32 cellular contexts compared by ENCODE assay signal in genomic region chr9:137972988-137973470, GRCh38.
DNase-seq lines count a peak whose midpoint lies in the region; TF ChIP-seq lines count a peak whose summit lies in the region.
"Had no signal": no experiment of that assay in that cellular context is flagged by ENCODE, and none has a peak within 500 bp of the region (broad histone marks: within the 10 kb centered on the region; RNA-seq: fewer than 3 reads in every experiment).

No MANE protein-coding gene starts in this region.

- no peaks in the 10 kb centered on the region for H3K79me2 ChIP-seq in mammary epithelial cell (ENCODE audit: insufficient read depth, low read length)

- H3K9me3 ChIP-seq in mammary epithelial cell (replicated peaks; ENCODE audit: insufficient read depth, low read length), result peaks cover 22% of the 10 kb centered on the region
- H3K9me3 ChIP-seq: A549, breast epithelium, gastroesophageal sphincter, MG63, vagina had no signal

- no peak overlapping the region for H3K27ac Mint-ChIP-seq in activated naive CD4-positive, alpha-beta T cell treated with anti-CD3 and anti-CD28 coated beads, Interleukin-2, amount 10 ng/mL, durations not matched to agents 7 days and 5 days
- H3K27ac Mint-ChIP-seq in type B pancreatic cell, result no peak overlapping the region
- H3K27ac Mint-ChIP-seq: activated CD8-positive, alpha-beta T cell treated with anti-CD3 and anti-CD28 coated beads for 36 hours; activated naive CD8-positive, alpha-beta T cell treated with anti-CD3 and anti-CD28 coated beads for 36 hours; activated T-helper 2 cell treated with anti-CD3 and anti-CD28 coated beads, Interferon-gamma antibody, Interleukin-2, Interleukin-4, amounts not matched to agents 10 μg/mL and 5 μg/mL and 100 μg/mL, durations not matched to agents 14 hours and 24 hours and 36 hours; CD4-positive, alpha-beta T cell; naive B cell; T-helper 2 cell treated with Interferon-gamma antibody and Interleukin-4, amounts not matched to agents 5 μg/mL and 100 μg/mL, for 36 hours had no signal

- no peaks in the 10 kb centered on the region for H3K9me3 Mint-ChIP-seq in activated naive CD4-positive, alpha-beta T cell treated with anti-CD3 and anti-CD28 coated beads, Interleukin-2, amount 10 ng/mL, durations not matched to agents 7 days and 5 days
- H3K9me3 Mint-ChIP-seq in type B pancreatic cell, result no peaks in the 10 kb centered on the region
- H3K9me3 Mint-ChIP-seq: activated CD8-positive, alpha-beta T cell treated with anti-CD3 and anti-CD28 coated beads for 36 hours; activated naive CD8-positive, alpha-beta T cell treated with anti-CD3 and anti-CD28 coated beads for 36 hours; activated T-helper 2 cell treated with anti-CD3 and anti-CD28 coated beads, Interferon-gamma antibody, Interleukin-2, Interleukin-4, amounts not matched to agents 10 μg/mL and 5 μg/mL and 100 μg/mL, durations not matched to agents 14 hours and 24 hours and 36 hours; CD4-positive, alpha-beta T cell; naive B cell; T-helper 2 cell treated with Interferon-gamma antibody and Interleukin-4, amounts not matched to agents 5 μg/mL and 100 μg/mL, for 36 hours had no signal

- no peak overlapping the region for H3K27ac ChIP-seq in mammary epithelial cell (ENCODE audit: insufficient read depth, low read depth, low read length)
- H3K27ac ChIP-seq: A549, breast epithelium, gastroesophageal sphincter, GM23248, HL-60, vagina had no signal

- H3K4me1 Mint-ChIP-seq in activated naive CD4-positive, alpha-beta T cell treated with anti-CD3 and anti-CD28 coated beads, Interleukin-2, amount 10 ng/mL, durations not matched to agents 7 days and 5 days, result no peaks in the 10 kb centered on the region
- peaks cover 8% of the 10 kb centered on the region for H3K4me1 Mint-ChIP-seq in type B pancreatic cell (ENCODE audit: unreplicated experiment)
- H3K4me1 Mint-ChIP-seq: activated naive CD8-positive, alpha-beta T cell treated with anti-CD3 and anti-CD28 coated beads for 36 hours had no signal

- 70% methylated on average over 12 of the region's 13 CpGs for WGBS in mammary epithelial cell (ENCODE audit: low coverage, missing lambda C conversion rate)

- BruUV-seq in mammary epithelial cell (replicated peaks; lab: Mats Ljungman, UMichigan), result no TSS peak

- H2AFZ ChIP-seq in mammary epithelial cell (ENCODE audit: low read depth, low read length), result no peak overlapping the region
- H2AFZ ChIP-seq: GM23248 had no signal

- H3K4me3 ChIP-seq in mammary epithelial cell (replicated peaks in 1 of 3; ENCODE audit: insufficient read depth in 1 of 3, low read depth in 2 of 3, low read length in 3 of 3), result no peak overlapping the region
- H3K4me3 ChIP-seq: A549, breast epithelium, gastroesophageal sphincter, GM23248, MG63, smooth muscle cell, vagina had no signal

- H3K9ac ChIP-seq in mammary epithelial cell (ENCODE audit: insufficient read depth, low read length), result no peak overlapping the region
- H3K9ac ChIP-seq: GM23248 had no signal

- CTCF ChIA-PET in activated naive CD4-positive, alpha-beta T cell treated with anti-CD3 and anti-CD28 coated beads, Interleukin-2, amount 10 ng/mL, durations not matched to agents 7 days and 5 days (lab: Charles Lee), result no interaction called here
- CTCF ChIA-PET in mammary epithelial cell (lab: Charles Lee; ENCODE audit: low non-redundant PET), result no interaction called here

- no peaks in the 10 kb centered on the region for H3K27me3 ChIP-seq in mammary epithelial cell (ENCODE audit: insufficient read depth, low read length)
- H3K27me3 ChIP-seq: MG63, vagina had no signal

- in situ Hi-C loops in mammary epithelial cell (cut with MboI; ENCODE audit: low sequenced_read_pairs in 2 of 2), result no loop called here

- no peaks in the 10 kb centered on the region for H3K36me3 Mint-ChIP-seq in activated naive CD4-positive, alpha-beta T cell treated with anti-CD3 and anti-CD28 coated beads, Interleukin-2, amount 10 ng/mL, durations not matched to agents 7 days and 5 days
- H3K36me3 Mint-ChIP-seq in type B pancreatic cell, result no peaks in the 10 kb centered on the region
- H3K36me3 Mint-ChIP-seq: activated naive CD8-positive, alpha-beta T cell treated with anti-CD3 and anti-CD28 coated beads for 36 hours; naive B cell had no signal

- intact Hi-C loops in mammary epithelial cell (cut with micrococcal nuclease), result no loop called here

- peaks cover 7% of the 10 kb centered on the region for H3K27me3 Mint-ChIP-seq in activated naive CD4-positive, alpha-beta T cell treated with anti-CD3 and anti-CD28 coated beads, Interleukin-2, amount 10 ng/mL, durations not matched to agents 7 days and 5 days
- no peaks in the 10 kb centered on the region for H3K27me3 Mint-ChIP-seq in type B pancreatic cell

- no peak overlapping the region for H3K4me2 ChIP-seq in mammary epithelial cell (ENCODE audit: insufficient read depth, low read depth, low read length)
- H3K4me2 ChIP-seq: A549, smooth muscle cell had no signal

- TF ChIP-seq CTCF in type B pancreatic cell (conservative IDR thresholded peaks at IDR 0.05) (no peak), mammary epithelial cell (conservative IDR thresholded peaks at IDR 0.05 in 1 of 2, IDR thresholded peaks at IDR 0.05 in 1 of 2; ENCODE audit: extremely low read depth in 1 of 2, insufficient read depth in 1 of 2, low read depth in 1 of 2, low read length in 2 of 2) (no peak)

- peak; percentile 17 for DNase-seq in activated naive CD4-positive, alpha-beta T cell treated with anti-CD3 and anti-CD28 coated beads, Interleukin-2, amount 10 ng/mL, durations not matched to agents 7 days and 5 days
- no peak for DNase-seq in activated naive CD4-positive, alpha-beta T cell treated with anti-CD3 and anti-CD28 coated beads, Interleukin-2, amount 50 U/mL, for 16 hours
- DNase-seq in SW480 (ENCODE audit: low spot score) (peak; percentile 42), myocyte (ENCODE audit: low read depth) (peak; percentile 17), type B pancreatic cell (ENCODE audit: extremely low spot score, unreplicated experiment) (peak; percentile 58), mammary epithelial cell (no peak), NK-92 (lab: John Stamatoyannopoulos, UW; ENCODE audit: unreplicated experiment) (no peak), CD1c-positive myeloid dendritic cell (ENCODE audit: extremely low spot score) (no peak)
- DNase-seq: activated CD4-positive, alpha-beta T cell treated with anti-CD3 and anti-CD28 coated beads for 1 hour; activated CD8-positive, alpha-beta T cell treated with anti-CD3 and anti-CD28 coated beads for 36 hours; activated naive CD8-positive, alpha-beta T cell treated with anti-CD3 and anti-CD28 coated beads for 36 hours; anterior cingulate cortex; GM23248; hippocampal formation; KG1; left colon; MG63; naive B cell; NCI-H2029; NCI-H524 treated with DMSO at 0.1 percent for 48 hours; NK-92 treated with Interleukin-12 subunit alpha and Interleukin-12 subunit beta, amount 100 ng/mL, for 24 hours; stimulated activated CD4-positive, alpha-beta T cell treated with anti-CD3 and anti-CD28 coated beads, Interleukin-1b, Interleukin-23, amount 100 ng/mL, for 48 hours; stimulated activated naive CD8-positive, alpha-beta T cell treated with anti-CD3 and anti-CD28 coated beads, Interleukin-15, Interleukin-2, amounts not matched to agents 100 U/mL and 50 U/mL, for 24 hours had no signal

- no peaks in the 10 kb centered on the region for H4K20me1 ChIP-seq in mammary epithelial cell (ENCODE audit: insufficient read depth, low read length)

- no peaks in the 10 kb centered on the region for H3K36me3 ChIP-seq in mammary epithelial cell (ENCODE audit: insufficient read depth, low read length)
- H3K36me3 ChIP-seq: breast epithelium, gastroesophageal sphincter, MG63, vagina had no signal

- H3K4me3 Mint-ChIP-seq in activated naive CD4-positive, alpha-beta T cell treated with anti-CD3 and anti-CD28 coated beads, Interleukin-2, amount 10 ng/mL, durations not matched to agents 7 days and 5 days, result no peak overlapping the region
- H3K4me3 Mint-ChIP-seq in type B pancreatic cell, result no peak overlapping the region
- H3K4me3 Mint-ChIP-seq: activated CD8-positive, alpha-beta T cell treated with anti-CD3 and anti-CD28 coated beads for 36 hours; activated naive CD8-positive, alpha-beta T cell treated with anti-CD3 and anti-CD28 coated beads for 36 hours; CD4-positive, alpha-beta T cell; T-helper 2 cell treated with Interferon-gamma antibody and Interleukin-4, amounts not matched to agents 5 μg/mL and 100 μg/mL, for 36 hours had no signal

- no peaks in the 10 kb centered on the region for H3K4me1 ChIP-seq in mammary epithelial cell (ENCODE audit: insufficient read depth, low read length)
- H3K4me1 ChIP-seq: A549, breast epithelium, gastroesophageal sphincter, vagina had no signal

- dilution Hi-C loops in mammary epithelial cell (cut with HindIII; ENCODE audit: low sequenced_read_pairs), result no loop called here

Comparison
In these comparisons a context has a peak if more than half of its experiments do, and no peak if none do; other contexts are left out.
1. DNase-seq: peak in activated naive CD4-positive, alpha-beta T cell treated with anti-CD3 and anti-CD28 coated beads, Interleukin-2, amount 10 ng/mL, durations not matched to agents 7 days and 5 days (single experiment), SW480 (single experiment), myocyte (single experiment) and type B pancreatic cell (single experiment); none in activated naive CD4-positive, alpha-beta T cell treated with anti-CD3 and anti-CD28 coated beads, Interleukin-2, amount 50 U/mL, for 16 hours (single experiment), mammary epithelial cell (single experiment), NK-92 (single experiment) and CD1c-positive myeloid dendritic cell (single experiment).